ENCODE assay signal across 8 cellular contexts in the genomic region with DNA sequence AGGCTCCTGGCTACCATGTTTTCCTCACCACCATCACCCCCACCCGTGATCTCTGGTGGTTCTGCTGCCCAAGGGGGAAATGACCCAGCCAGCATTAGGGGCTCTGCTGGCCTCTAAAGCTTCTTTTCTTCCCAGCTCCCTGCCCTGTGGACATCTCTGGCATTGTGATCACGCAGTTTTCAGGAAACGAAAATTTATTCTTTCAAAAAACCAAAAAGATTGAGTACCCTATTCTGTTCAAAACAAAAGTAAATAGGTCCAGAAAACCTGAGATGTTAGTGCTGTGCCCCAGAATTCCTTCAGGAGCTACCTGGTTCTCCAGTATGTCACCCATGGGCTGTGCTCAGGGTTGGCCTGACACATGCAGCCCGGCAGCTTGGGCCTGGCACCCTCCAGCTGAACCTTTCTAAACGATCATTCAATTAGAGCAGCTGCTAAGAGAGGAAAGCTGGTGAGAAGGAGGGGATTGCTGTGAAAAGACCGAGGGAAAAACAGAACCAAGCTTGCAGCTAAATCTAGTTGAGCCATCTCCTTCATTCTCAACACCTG.
A peak's percentile ranks its signal among the peaks of the same experiment; 100 is the strongest.
DNase-seq lines count a peak whose midpoint lies in the region; ATAC-seq and TF ChIP-seq lines count a peak whose summit lies in the region.

No MANE protein-coding gene starts in this region.

- peak overlapping the region; percentile 88 for H3K27ac Mint-ChIP-seq in Calu3 (ENCODE audit: unreplicated experiment)
- H3K27ac Mint-ChIP-seq in naive thymus-derived CD8-positive, alpha-beta T cell = peak overlapping the region in 7 of 10 donors; percentile 28 to 75 (median 61)

- H3K27ac ChIP-seq in MM.1S (ENCODE audit: low read length) (peak overlapping the region; percentile 94), angular gyrus (ENCODE audit: low read depth, low read length) (peak overlapping the region; percentile 88)

- no peak for TF ChIP-seq CTCF in Calu3 (IDR thresholded peaks at IDR 0.05; ENCODE audit: unreplicated experiment)
- TF ChIP-seq CTCF in MM.1S (IDR thresholded peaks at IDR 0.05; ENCODE audit: low read length) = no peak

- POLR2A ChIA-PET in naive thymus-derived CD8-positive, alpha-beta T cell (lab: Charles Lee) = interaction anchor here (0.6 to 2.0 kb wide), 4 partner anchors 12 to 293 kb away, joined by 3 to 13 read pairs (median 8); no protein-coding TSS in a partner anchor

- no peak for ATAC-seq in naive thymus-derived CD8-positive, alpha-beta T cell
- ATAC-seq in HG03342 (IDR thresholded peaks at IDR 0.05; ENCODE audit: unreplicated experiment) = no peak

- H3K9ac ChIP-seq in MM.1S (ENCODE audit: low read length) = peak overlapping the region; percentile 61

- peak overlapping the region; percentile 22 for H3K4me3 ChIP-seq in MM.1S (ENCODE audit: low read length)

- H3K4me3 Mint-ChIP-seq in Calu3 (ENCODE audit: low read depth, unreplicated experiment) = peak overlapping the region; percentile 60
- peak overlapping the region in 1 of 10 donors; percentile 39 for H3K4me3 Mint-ChIP-seq in naive thymus-derived CD8-positive, alpha-beta T cell

- DNase-seq in Calu3 = no peak
- no peak for DNase-seq in MM.1S
- no peak for DNase-seq in naive thymus-derived CD8-positive, alpha-beta T cell
- DNase-seq in stimulated activated CD4-positive, alpha-beta T cell treated with anti-CD3 and anti-CD28 coated beads, Interleukin-4, amount 100 ng/mL, for 4 hours = no peak
- DNase-seq in DMS79 treated with DMSO at 0.1 percent for 48 hours (lab: John Stamatoyannopoulos, UW) = no peak
- no peak for DNase-seq in activated CD4-positive, alpha-beta T cell treated with anti-CD3 and anti-CD28 coated beads, Interleukin-2, amount 50 U/mL, for 48 hours

- H3K79me2 ChIP-seq in MM.1S (ENCODE audit: low read length) = peaks cover 64% of the 10 kb centered on the region

- BruUV-seq in Calu3 (replicated peaks; lab: Mats Ljungman, UMichigan) = no TSS peak

- no peaks in the 10 kb centered on the region for H4K20me1 ChIP-seq in MM.1S (ENCODE audit: insufficient read depth, low read length)

- no peaks in the 10 kb centered on the region for H3K9me2 ChIP-seq in MM.1S (replicated peaks; ENCODE audit: insufficient read depth, low read length)

- H3K27me3 Mint-ChIP-seq in Calu3 (ENCODE audit: unreplicated experiment) = no peaks in the 10 kb centered on the region
- no peaks in the 10 kb centered on the region for H3K27me3 Mint-ChIP-seq in naive thymus-derived CD8-positive, alpha-beta T cell

- peaks cover 62% of the 10 kb centered on the region for H3K4me1 ChIP-seq in MM.1S (ENCODE audit: low read length)

- intact Hi-C loops in Calu3 (cut with micrococcal nuclease; ENCODE audit: unreplicated experiment) = loop anchor here (5.0 kb wide), 2 partner anchors 164 to 179 kb away; no protein-coding TSS in a partner anchor

- H2AFZ ChIP-seq in MM.1S (ENCODE audit: low read length) = no peak overlapping the region

- no peaks in the 10 kb centered on the region for H3K27me3 ChIP-seq in MM.1S (replicated peaks; ENCODE audit: insufficient read depth, low read length)

- H3K36me3 Mint-ChIP-seq in Calu3 (ENCODE audit: insufficient read depth, unreplicated experiment) = peaks cover 29% of the 10 kb centered on the region
- peaks cover 0 to 24% (median 0%) of the 10 kb centered on the region in 3 donors for H3K36me3 Mint-ChIP-seq in naive thymus-derived CD8-positive, alpha-beta T cell

- no peaks in the 10 kb centered on the region for H3K9me3 ChIP-seq in MM.1S (replicated peaks; ENCODE audit: insufficient read depth, low read length)

- H3K4me1 Mint-ChIP-seq in Calu3 (ENCODE audit: low read depth, unreplicated experiment) = peaks cover 98% of the 10 kb centered on the region
- peaks cover 14 to 52% (median 34%) of the 10 kb centered on the region in 4 donors for H3K4me1 Mint-ChIP-seq in naive thymus-derived CD8-positive, alpha-beta T cell

- H3K4me2 ChIP-seq in MM.1S (ENCODE audit: low read depth, low read length) = peak overlapping the region; percentile 76

- no peaks in the 10 kb centered on the region; the same call in 1 of the 2 replicates for H3K36me3 ChIP-seq in MM.1S (replicated peaks; ENCODE audit: insufficient read depth, low read length)

- CTCF ChIA-PET in Calu3 (lab: Charles Lee) = interaction anchor here (0.8 to 3.1 kb wide), 12 partner anchors 19 to 525 kb away, joined by 3 to 35 read pairs (median 7); no protein-coding TSS in a partner anchor

- no peaks in the 10 kb centered on the region for H3K9me3 Mint-ChIP-seq in Calu3 (ENCODE audit: low read depth, unreplicated experiment)
- no peaks in the 10 kb centered on the region for H3K9me3 Mint-ChIP-seq in naive thymus-derived CD8-positive, alpha-beta T cell

- H3F3A ChIP-seq in MM.1S (ENCODE audit: insufficient read depth, low read length) = peaks cover 60% of the 10 kb centered on the region
